ENCODE assay signal across 9 cellular contexts in genomic region chr3:33799202-33799551, GRCh38. TPM values are rescaled to one million over a fixed set of nuclear protein-coding genes. Genes with fewer than 3 reads are reported as not detected.
DNase-seq lines count a peak whose midpoint lies in the region; ATAC-seq and TF ChIP-seq lines count a peak whose summit lies in the region.
"Had no signal": no experiment of that assay in that cellular context is flagged by ENCODE, and none has a peak within 500 bp of the region (broad histone marks: within the 10 kb centered on the region; RNA-seq: fewer than 3 reads in every experiment).

No MANE protein-coding gene starts in this region.

- peak overlapping the region; percentile 98 for H3K4me3 Mint-ChIP-seq in activated T-cell treated with anti-CD3 and anti-CD28 coated beads, Interleukin-2, amount 50 U/mL, for 4 hours

- peaks cover 12% of the 10 kb centered on the region for H3K36me3 Mint-ChIP-seq in activated T-cell treated with anti-CD3 and anti-CD28 coated beads, Interleukin-2, amount 50 U/mL, for 4 hours (ENCODE audit: insufficient read depth)

- WGBS in right lobe of liver (ENCODE audit: insufficient coverage, low coverage, low lambda C conversion rate, missing lambda C conversion rate): 3% methylated on average over 3 of the region's 3 CpGs
- WGBS in transverse colon (ENCODE audit: low coverage in 1 of 2), 2 donors: 9 to 10% methylated on average over 3 of the region's 3 CpGs

- TF ChIP-seq CTCF in right lobe of liver (IDR thresholded peaks at IDR 0.05) (no peak), transverse colon (IDR thresholded peaks at IDR 0.05) (no peak)

- H3K27me3 Mint-ChIP-seq in activated T-cell treated with anti-CD3 and anti-CD28 coated beads, Interleukin-2, amount 50 U/mL, for 4 hours (ENCODE audit: low read depth): no peaks in the 10 kb centered on the region

- no peak for ATAC-seq in activated T-cell treated with anti-CD3 and anti-CD28 coated beads, Interleukin-2, amount 50 U/mL, for 4 hours
- ATAC-seq in right lobe of liver (peak in 1 of 4 donors; percentile 5), HG03432 (IDR thresholded peaks at IDR 0.05; ENCODE audit: unreplicated experiment) (no peak), GM18870 (IDR thresholded peaks at IDR 0.05; ENCODE audit: unreplicated experiment) (no peak)

- H3K4me1 ChIP-seq in adipocyte (ENCODE audit: control insufficient read depth, insufficient read depth, low read length): peaks cover 39% of the 10 kb centered on the region
- peaks cover 0 to 44% (median 16%) of the 10 kb centered on the region in 4 donors for H3K4me1 ChIP-seq in right lobe of liver
- peaks cover 9 to 52% (median 37%) of the 10 kb centered on the region in 4 donors for H3K4me1 ChIP-seq in transverse colon

- peak overlapping the region; percentile 98 for H3K9ac ChIP-seq in adipocyte (ENCODE audit: low read length)

- no peaks in the 10 kb centered on the region for H3K9me3 Mint-ChIP-seq in activated T-cell treated with anti-CD3 and anti-CD28 coated beads, Interleukin-2, amount 50 U/mL, for 4 hours

- H3K9me3 ChIP-seq in adipocyte (ENCODE audit: control insufficient read depth, low read length) (no peaks in the 10 kb centered on the region), right lobe of liver (peaks cover 0 to 4% (median 0%) of the 10 kb centered on the region in 4 donors), transverse colon (no peaks in the 10 kb centered on the region)

- H3K36me3 ChIP-seq in adipocyte (ENCODE audit: control insufficient read depth, insufficient read depth, low read length, severe bottlenecking) (peaks cover 13% of the 10 kb centered on the region), right lobe of liver (no peaks in the 10 kb centered on the region), transverse colon (no peaks in the 10 kb centered on the region)

- peaks cover 54% of the 10 kb centered on the region for H3K4me1 Mint-ChIP-seq in activated T-cell treated with anti-CD3 and anti-CD28 coated beads, Interleukin-2, amount 50 U/mL, for 4 hours (ENCODE audit: low read depth)

- H3K27me3 ChIP-seq in adipocyte (replicated peaks; ENCODE audit: control insufficient read depth, insufficient read depth, low read length) (no peaks in the 10 kb centered on the region), right lobe of liver (no peaks in the 10 kb centered on the region), transverse colon (no peaks in the 10 kb centered on the region)

- TF ChIP-seq POLR2A in right lobe of liver (IDR thresholded peaks at IDR 0.05): no peak
- TF ChIP-seq POLR2A in transverse colon (IDR thresholded peaks at IDR 0.05): no peak

- H3K4me3 ChIP-seq in adipocyte (ENCODE audit: low read length) (peak overlapping the region; percentile 96), right lobe of liver (peak overlapping the region; percentile 88 to 95 (median 89)), transverse colon (peak overlapping the region; percentile 55 to 84 (median 75))

- no peak for DNase-seq in activated T-cell treated with anti-CD3 and anti-CD28 coated beads, Interleukin-2, amount 50 U/mL, for 4 hours
- DNase-seq in activated T-cell treated with anti-CD3 and anti-CD28 coated beads for 4 hours: no peak
- no peak for DNase-seq in adipocyte (ENCODE audit: low read depth)
- no peak for DNase-seq in right lobe of liver
- no peak for DNase-seq in transverse colon
- DNase-seq in NCI-H524 (lab: John Stamatoyannopoulos, UW): no peak
- DNase-seq: activated CD4-positive, alpha-beta T cell treated with anti-CD3 and anti-CD28 coated beads for 1 hour had no signal

- H3K27ac ChIP-seq in right lobe of liver: peak overlapping the region; percentile 82 to 93 (median 86)
- H3K27ac ChIP-seq in transverse colon: peak overlapping the region; percentile 91 to 98 (median 97)

- TF ChIP-seq EP300 in transverse colon (IDR thresholded peaks at IDR 0.05; ENCODE audit: low read depth): no peak

- intact Hi-C loops in right lobe of liver (cut with DNase I): no loop called here
- intact Hi-C loops in transverse colon (cut with DNase I; ENCODE audit: low total_unique reads): no loop called here

- in situ Hi-C loops in transverse colon (cut with MboI; ENCODE audit: low pct_ligation_motif_present in 1 of 4, low pct_unique_long_range_greater_than_20kb in 1 of 4, low sequenced_read_pairs in 3 of 4): loop anchor here in 3 of 4 donors (25.0 kb wide), 3 partner anchors 362 to 687 kb away; partner anchors contain the start of genes UBP1 (in 2 of the 3) and CRTAP (in 1 of the 3)

RNA-seq across cellular contexts. Expression of gene PDCD6IP, which starts 0.7 kb away (rescaled TPM):
- total RNA-seq in activated T-cell treated with anti-CD3 and anti-CD28 coated beads, Interleukin-2, amount 50 U/mL, for 4 hours: 100 to 1,000 TPM; 167 to 177 (median 172) TPM
- total RNA-seq in right lobe of liver (100 to 1,000 TPM in 5 of 6 experiments, 10 to 100 TPM in 1; 83.0 to 140 (median 116) TPM), transverse colon (100 to 1,000 TPM in 3 of 4 donors, 10 to 100 TPM in 1; 89.0 to 523 (median 372) TPM)
